17 cellular contexts compared by ENCODE assay signal in the genomic region with DNA sequence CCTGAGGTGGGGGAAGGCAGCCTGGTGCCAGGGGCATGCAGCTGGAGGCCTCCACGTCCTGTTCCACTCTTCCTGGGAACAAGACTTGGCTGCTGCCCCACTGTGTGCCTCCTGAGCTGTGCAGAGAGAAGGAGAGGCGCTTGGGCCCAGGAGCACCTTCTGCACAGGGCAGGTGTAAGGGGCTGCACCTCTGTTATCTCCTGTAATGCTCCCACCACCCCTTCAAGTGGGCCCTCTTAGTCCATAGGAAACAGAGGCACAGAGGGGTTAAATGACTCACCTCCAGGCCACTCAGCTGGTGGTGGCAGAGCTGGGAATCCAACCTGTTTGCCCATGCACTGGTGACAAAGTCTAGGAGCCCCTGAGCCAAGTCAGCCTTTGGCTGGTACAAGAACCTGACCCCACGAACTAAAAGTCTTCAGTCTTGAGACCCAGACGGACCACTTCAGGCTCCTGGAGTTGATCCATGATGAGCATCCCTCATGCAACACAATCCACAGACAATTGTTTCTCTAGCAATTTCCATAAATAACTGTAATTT.
DNase-seq lines count a peak whose midpoint lies in the region; ATAC-seq and TF ChIP-seq lines count a peak whose summit lies in the region.
"Had no signal": no experiment of that assay in that cellular context is flagged by ENCODE, and none has a peak within 500 bp of the region (broad histone marks: within the 10 kb centered on the region; RNA-seq: fewer than 3 reads in every experiment).

No MANE protein-coding gene starts in this region.

- H3K9ac ChIP-seq in BLaER1 = no peak overlapping the region

- H3K4me1 Mint-ChIP-seq in activated T-cell treated with anti-CD3 and anti-CD28 coated beads, Interleukin-2, amount 50 U/mL, for 24 hours (ENCODE audit: low read depth) = peaks cover 51% of the 10 kb centered on the region
- peaks cover 30% of the 10 kb centered on the region for H3K4me1 Mint-ChIP-seq in activated T-cell treated with anti-CD3 and anti-CD28 coated beads, Interleukin-2, amount 50 U/mL, for 72 hours (ENCODE audit: low read depth)

- intact Hi-C loops in posterior vena cava (cut with DNase I) = loop anchor here (5.0 to 10.0 kb wide), 2 partner anchors 75 to 83 kb away; no protein-coding TSS in a partner anchor

- H3K9me3 ChIP-seq in BLaER1 = no peaks in the 10 kb centered on the region

- no peak for DNase-seq in activated T-cell treated with anti-CD3 and anti-CD28 coated beads, Interleukin-2, amount 50 U/mL, for 24 hours
- DNase-seq in activated T-cell treated with anti-CD3 and anti-CD28 coated beads, Interleukin-2, amount 50 U/mL, for 72 hours = no peak
- peak; percentile 52 for DNase-seq in posterior vena cava (ENCODE audit: low spot score)
- DNase-seq in activated CD4-positive, alpha-beta T cell treated with anti-CD3 and anti-CD28 coated beads, Interleukin-2, amount 50 U/mL, for 48 hours = no peak
- DNase-seq in NCI-H345 (lab: John Stamatoyannopoulos, UW) = no peak
- DNase-seq: 8988T, AML-193, DMS 273 treated with DMSO at 0.1 percent for 48 hours, DMS79 treated with DMSO at 0.1 percent for 48 hours, EL, HCEC 1CT, HFFc6 had no signal

- H3K27me3 ChIP-seq in BLaER1 = no peaks in the 10 kb centered on the region

- H3K4me2 ChIP-seq in BLaER1 = 0 out of 2 replicates have a peak overlapping the region, but pooled peaks have one; percentile 19

- peaks cover 76% of the 10 kb centered on the region for H3K36me3 ChIP-seq in BLaER1

- no peaks in the 10 kb centered on the region for H3K9me3 Mint-ChIP-seq in activated T-cell treated with anti-CD3 and anti-CD28 coated beads, Interleukin-2, amount 50 U/mL, for 24 hours
- H3K9me3 Mint-ChIP-seq in activated T-cell treated with anti-CD3 and anti-CD28 coated beads, Interleukin-2, amount 50 U/mL, for 72 hours = no peaks in the 10 kb centered on the region
- H3K9me3 Mint-ChIP-seq: CD8-positive, alpha-beta memory T cell; HFFc6 had no signal

- H3K4me3 ChIP-seq in BLaER1 = no peak overlapping the region

- peaks cover 67% of the 10 kb centered on the region for H3K4me1 ChIP-seq in BLaER1

- peak overlapping the region; percentile 68 for H3K27ac Mint-ChIP-seq in activated T-cell treated with anti-CD3 and anti-CD28 coated beads, Interleukin-2, amount 50 U/mL, for 24 hours
- no peak overlapping the region for H3K27ac Mint-ChIP-seq in activated T-cell treated with anti-CD3 and anti-CD28 coated beads, Interleukin-2, amount 50 U/mL, for 72 hours
- H3K27ac Mint-ChIP-seq: HFFc6 had no signal

- H3K4me3 Mint-ChIP-seq in activated T-cell treated with anti-CD3 and anti-CD28 coated beads, Interleukin-2, amount 50 U/mL, for 24 hours = no peak overlapping the region
- H3K4me3 Mint-ChIP-seq in activated T-cell treated with anti-CD3 and anti-CD28 coated beads, Interleukin-2, amount 50 U/mL, for 72 hours = no peak overlapping the region
- H3K4me3 Mint-ChIP-seq: CD8-positive, alpha-beta memory T cell; HFFc6 had no signal

- no peak for ATAC-seq in activated T-cell treated with anti-CD3 and anti-CD28 coated beads, Interleukin-2, amount 50 U/mL, for 72 hours (replicated peaks in 1 of 2)
- ATAC-seq in HG03135 (IDR thresholded peaks at IDR 0.05; ENCODE audit: unreplicated experiment) = no peak
- ATAC-seq: HepG2 had no signal

- H3K27ac ChIP-seq in BLaER1 = no peak overlapping the region
- H3K27ac ChIP-seq in VCaP = peak overlapping the region; percentile 94

- no peak for TF ChIP-seq CTCF in VCaP (conservative IDR thresholded peaks at IDR 0.05)

- peaks cover 8% of the 10 kb centered on the region for H3K36me3 Mint-ChIP-seq in activated T-cell treated with anti-CD3 and anti-CD28 coated beads, Interleukin-2, amount 50 U/mL, for 24 hours (ENCODE audit: low read depth)
- H3K36me3 Mint-ChIP-seq in activated T-cell treated with anti-CD3 and anti-CD28 coated beads, Interleukin-2, amount 50 U/mL, for 72 hours (ENCODE audit: insufficient read depth in 2 of 2) = no peaks in the 10 kb centered on the region

- no peaks in the 10 kb centered on the region for H3K27me3 Mint-ChIP-seq in activated T-cell treated with anti-CD3 and anti-CD28 coated beads, Interleukin-2, amount 50 U/mL, for 24 hours
- no peaks in the 10 kb centered on the region for H3K27me3 Mint-ChIP-seq in activated T-cell treated with anti-CD3 and anti-CD28 coated beads, Interleukin-2, amount 50 U/mL, for 72 hours (ENCODE audit: low read depth)
- H3K27me3 Mint-ChIP-seq: CD8-positive, alpha-beta memory T cell had no signal

- peaks cover 100% of the 10 kb centered on the region for H4K20me1 ChIP-seq in BLaER1
